8 cellular contexts compared by ENCODE assay signal in the genomic region with DNA sequence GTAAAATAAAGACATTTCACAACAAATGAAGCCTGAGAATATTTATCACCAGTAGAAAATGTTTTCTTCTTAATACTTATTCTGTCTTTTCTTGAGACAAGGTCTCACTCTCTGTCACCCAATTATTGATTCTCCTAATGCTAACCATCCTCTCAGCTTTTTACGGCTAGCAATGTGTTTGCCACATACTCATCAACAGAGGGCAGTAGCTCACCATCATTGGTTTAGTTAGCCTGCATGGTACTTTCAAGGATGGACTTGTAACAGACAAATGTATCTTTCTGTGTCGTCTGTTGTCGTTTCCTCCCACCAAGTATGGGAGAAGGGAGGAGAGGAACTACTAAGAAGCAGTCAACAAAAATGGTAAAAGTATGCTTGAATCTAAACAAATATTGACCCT. TPM values are rescaled to one million over a fixed set of nuclear protein-coding genes. Genes with fewer than 3 reads are reported as not detected.
DNase-seq lines count a peak whose midpoint lies in the region; ATAC-seq, FAIRE-seq and TF ChIP-seq lines count a peak whose summit lies in the region.

No MANE protein-coding gene starts in this region.

- peaks cover 13% of the 10 kb centered on the region for H3K27me3 ChIP-seq in A673 (replicated peaks; ENCODE audit: insufficient read depth, low read depth, low read length, poor library complexity)
- H3K27me3 ChIP-seq in KMS-11 (ENCODE audit: insufficient read depth, low read depth), result no peaks in the 10 kb centered on the region
- no peaks in the 10 kb centered on the region for H3K27me3 ChIP-seq in PC-3 (ENCODE audit: low read length)
- H3K27me3 ChIP-seq in spleen (replicated peaks in 1 of 7), result peaks cover 0 to 27% (median 0%) of the 10 kb centered on the region in 7 donors

- H3K79me2 ChIP-seq in KMS-11 (ENCODE audit: insufficient read depth, low read depth) (no peaks in the 10 kb centered on the region), PC-3 (ENCODE audit: low read length) (no peaks in the 10 kb centered on the region)

- FAIRE-seq in H54 (lab: Jason Lieb, UNC), result peak; percentile 45

- in situ Hi-C loops in astrocyte of the spinal cord (cut with HindIII; ENCODE audit: low sequenced_read_pairs), result no loop called here

- no peak overlapping the region for H3K27ac ChIP-seq in A673 (ENCODE audit: low read depth, low read length, poor library complexity, severe bottlenecking)
- H3K27ac ChIP-seq in KMS-11, result no peak overlapping the region
- H3K27ac ChIP-seq in PC-3 (ENCODE audit: low read length), result no peak overlapping the region
- H3K27ac ChIP-seq in spleen, result no peak overlapping the region

- H4K20me1 ChIP-seq in KMS-11 (ENCODE audit: insufficient read depth) (no peaks in the 10 kb centered on the region), PC-3 (ENCODE audit: low read length) (no peaks in the 10 kb centered on the region)

- ATAC-seq in PC-3, result peak; percentile 84

- TF ChIP-seq POLR2A in H54 (IDR thresholded peaks at IDR 0.05; ENCODE audit: low read depth, low read length), result no peak
- TF ChIP-seq POLR2A in spleen (IDR thresholded peaks at IDR 0.05), result no peak

- DNase-seq in A673 (ENCODE audit: low spot score) (peak; percentile 81), GF-D8 (lab: John Stamatoyannopoulos, UW) (peak; percentile 31), H54 (ENCODE audit: insufficient read length, low spot score) (no peak), PC-3 (peak; percentile 69), astrocyte of the spinal cord (ENCODE audit: low read depth, low spot score) (peak; percentile 78), iPS DF 19.7 (ENCODE audit: low read depth, low spot score) (peak; percentile 61), spleen (no peak)

- TF ChIP-seq CTCF in A673 (conservative IDR thresholded peaks at IDR 0.05; ENCODE audit: low read depth, low read length), result peak; percentile 86
- peak; percentile 76 for TF ChIP-seq CTCF in KMS-11 (conservative IDR thresholded peaks at IDR 0.05; ENCODE audit: low read depth, low read length)
- peak; percentile 84 for TF ChIP-seq CTCF in PC-3 (conservative IDR thresholded peaks at IDR 0.05; ENCODE audit: low read depth, low read length)
- peak; percentile 87 for TF ChIP-seq CTCF in astrocyte of the spinal cord (IDR thresholded peaks at IDR 0.05; ENCODE audit: low read depth, low read length)
- peak; percentile 49 to 86 (median 71) for TF ChIP-seq CTCF in spleen (IDR thresholded peaks at IDR 0.05 in 8 of 11, conservative IDR thresholded peaks at IDR 0.05 in 3 of 11)

- BruUV-seq in A673 (replicated peaks; lab: Mats Ljungman, UMichigan) (no TSS peak), PC-3 (replicated peaks; lab: Mats Ljungman, UMichigan) (no TSS peak)

- no peak overlapping the region for H3K9ac ChIP-seq in KMS-11
- H3K9ac ChIP-seq in PC-3 (ENCODE audit: low read length), result no peak overlapping the region

- H3F3A ChIP-seq in PC-3 (ENCODE audit: low read length, unreplicated experiment), result no peaks in the 10 kb centered on the region

- H3K4me1 ChIP-seq in A673 (ENCODE audit: insufficient read depth, low read length, poor library complexity, severe bottlenecking) (peaks cover 7% of the 10 kb centered on the region), KMS-11 (ENCODE audit: low read depth, poor library complexity, severe bottlenecking) (peaks cover 14% of the 10 kb centered on the region), PC-3 (ENCODE audit: insufficient read depth, low read length) (0 out of 2 replicates have a peak, but pooled peaks cover under 1% of the 10 kb centered on the region), spleen (peaks cover 6 to 18% (median 15%) of the 10 kb centered on the region in 6 donors)

- POLR2A ChIA-PET in A673 (lab: Charles Lee; ENCODE audit: low non-redundant PET), result interaction anchor here (1.1 kb wide), 1 partner anchor 177 kb away, joined by 4 read pairs; no protein-coding TSS in a partner anchor
- POLR2A ChIA-PET in PC-3 (lab: Charles Lee; ENCODE audit: unreplicated experiment), result interaction anchor here (0.8 kb wide), 1 partner anchor 148 kb away, joined by 12 read pairs; a partner anchor contains a TSS

- no peaks in the 10 kb centered on the region for H3K9me2 ChIP-seq in PC-3 (replicated peaks; ENCODE audit: low read length)

- intact Hi-C loops in A673 (cut with micrococcal nuclease; ENCODE audit: unreplicated experiment) (loop anchor here (2.0 to 10.0 kb wide), 5 partner anchors 54 to 326 kb away; a partner anchor contains a TSS), PC-3 (cut with micrococcal nuclease) (loop anchor here (1.0 to 2.0 kb wide), 3 partner anchors 148 to 590 kb away; a partner anchor contains a TSS), spleen (cut with DNase I; ENCODE audit: low total_unique reads) (loop anchor here (2.0 to 5.0 kb wide), 3 partner anchors 54 to 594 kb away; no protein-coding TSS in a partner anchor)

- no peak overlapping the region for H3K4me3 ChIP-seq in A673 (ENCODE audit: low read depth, low read length, poor library complexity, severe bottlenecking)
- no peak overlapping the region for H3K4me3 ChIP-seq in KMS-11 (IDR thresholded peaks at IDR 0.05; ENCODE audit: insufficient read depth, low read depth, low read length)
- H3K4me3 ChIP-seq in PC-3 (ENCODE audit: low read length), result no peak overlapping the region; the same call in 1 of the 2 replicates
- no peak overlapping the region for H3K4me3 ChIP-seq in astrocyte of the spinal cord (ENCODE audit: low read depth, low read length)
- H3K4me3 ChIP-seq in spleen, result no peak overlapping the region

- H3K36me3 ChIP-seq in A673 (ENCODE audit: insufficient read depth, low read length, poor library complexity, severe bottlenecking) (no peaks in the 10 kb centered on the region), KMS-11 (ENCODE audit: insufficient read depth) (no peaks in the 10 kb centered on the region), PC-3 (ENCODE audit: low read depth, low read length) (no peaks in the 10 kb centered on the region), spleen (no peaks in the 10 kb centered on the region)

- H3K4me2 ChIP-seq in KMS-11 (peak overlapping the region; percentile 65; the same call in 1 of the 2 replicates), PC-3 (ENCODE audit: low read length) (peak overlapping the region; percentile 43)

- CTCF ChIA-PET in A673 (lab: Charles Lee) (interaction anchor here (0.6 to 4.2 kb wide), 9 partner anchors 11 to 591 kb away, joined by 3 to 79 read pairs (median 6); a partner anchor contains a TSS), PC-3 (lab: Charles Lee) (interaction anchor here (0.5 to 2.1 kb wide), 6 partner anchors 53 to 211 kb away, joined by 3 to 22 read pairs (median 12); a partner anchor contains a TSS)

- H3K9me3 ChIP-seq in A673 (ENCODE audit: low read depth, low read length, poor library complexity, severe bottlenecking), result no peaks in the 10 kb centered on the region
- H3K9me3 ChIP-seq in PC-3 (ENCODE audit: low read length), result no peaks in the 10 kb centered on the region
- H3K9me3 ChIP-seq in spleen, result no peaks in the 10 kb centered on the region

- H2AFZ ChIP-seq in KMS-11 (ENCODE audit: low read depth) (peak overlapping the region; percentile 18; the same call in 1 of the 2 replicates), PC-3 (ENCODE audit: low read length) (0 out of 2 replicates have a peak overlapping the region, but pooled peaks have one; percentile 35)

- WGBS in spleen, 5 donors, result 0 to 1% (median 0%) methylated on average over 3 of the region's 3 CpGs

RNA-seq across cellular contexts. Expression of a gene that starts 5.9 kb away (rescaled TPM):
- total RNA-seq in A673 (2021), result 40.0 and 41.7 TPM in 2 replicates
- total RNA-seq in PC-3 (2014; rRNA removed), result 20.8 and 26.0 TPM in 2 replicates
- total RNA-seq in spleen, result 10 to 100 TPM; 16.7 to 20.7 (median 18.8) TPM
- polyA plus RNA-seq in spleen, result 1 to 10 TPM; 3.8 to 8.8 (median 5.6) TPM

Comparison
In these comparisons a context has a peak if more than half of its experiments do, and no peak if none do; other contexts are left out.
1. DNase-seq: peak in A673 (single experiment), GF-D8 (single experiment), PC-3 (single experiment), astrocyte of the spinal cord (single experiment) and iPS DF 19.7 (single experiment); none in H54 (single experiment) and spleen (single experiment).
2. Peak in every context shown above with its lines, with median percentiles within 50 percentile points of each other: CTCF ChIP-seq.